ENCODE assay signal across 8 cellular contexts in genomic region chr4:109303141-109303499, GRCh38. TPM values are rescaled to one million over a fixed set of nuclear protein-coding genes. Genes with fewer than 3 reads are reported as not detected.
DNase-seq lines count a peak whose midpoint lies in the region; ATAC-seq and TF ChIP-seq lines count a peak whose summit lies in the region.

No MANE protein-coding gene starts in this region.

- H3K79me2 ChIP-seq in Karpas-422 (ENCODE audit: low read length): no peaks in the 10 kb centered on the region

- H3K27me3 ChIP-seq in HAP-1 (ENCODE audit: low read depth) (no peaks in the 10 kb centered on the region), left ventricle myocardium inferior (ENCODE audit: low read depth) (peaks cover 53% of the 10 kb centered on the region), MG63 (peaks cover 21% of the 10 kb centered on the region), Karpas-422 (ENCODE audit: low read length) (no peaks in the 10 kb centered on the region)

- peak; percentile 29 for ATAC-seq in WTC11
- ATAC-seq in HG03565 (IDR thresholded peaks at IDR 0.05; ENCODE audit: unreplicated experiment): no peak
- no peak for ATAC-seq in HG02870 (IDR thresholded peaks at IDR 0.05; ENCODE audit: unreplicated experiment)

- TF ChIP-seq CTCF in WTC11 (IDR thresholded peaks at IDR 0.05): no peak
- TF ChIP-seq CTCF in left ventricle myocardium inferior (IDR thresholded peaks at IDR 0.05; ENCODE audit: borderline replicate concordance): no peak

- no peaks in the 10 kb centered on the region for H3K36me3 Mint-ChIP-seq in WTC11

- peaks cover 16% of the 10 kb centered on the region for H3K4me1 Mint-ChIP-seq in WTC11

- H3K4me3 ChIP-seq in HAP-1 (peak overlapping the region; percentile 55), left ventricle myocardium inferior (peak overlapping the region; percentile 76), skeletal muscle cell (ENCODE audit: low read depth, low read length) (peak overlapping the region; percentile 56), MG63 (no peak overlapping the region), Karpas-422 (ENCODE audit: low read length) (no peak overlapping the region)

- H4K20me1 ChIP-seq in Karpas-422 (ENCODE audit: insufficient read depth, low read depth, low read length): no peaks in the 10 kb centered on the region

- H3K4me1 ChIP-seq in HAP-1 (peaks cover 10% of the 10 kb centered on the region), left ventricle myocardium inferior (peaks cover 18% of the 10 kb centered on the region), Karpas-422 (ENCODE audit: low read length) (no peaks in the 10 kb centered on the region)

- in situ Hi-C loops in HAP-1 (cut with MboI; ENCODE audit: low sequenced_read_pairs): loop anchor here (25.0 kb wide), 1 partner anchor 466 kb away; no protein-coding TSS in a partner anchor

- H3K27ac ChIP-seq in left ventricle myocardium inferior (replicated peaks) (peak overlapping the region; percentile 72), Karpas-422 (ENCODE audit: low read length) (no peak overlapping the region)

- POLR2A ChIA-PET in WTC11 (lab: Charles Lee): interaction anchor here (0.9 kb wide), 1 partner anchor 84 kb away, joined by 3 read pairs; no protein-coding TSS in a partner anchor

- no peaks in the 10 kb centered on the region for H3K9me2 ChIP-seq in Karpas-422 (replicated peaks; ENCODE audit: insufficient read depth, low read length)

- no peak overlapping the region for H3K4me2 ChIP-seq in Karpas-422 (ENCODE audit: low read depth, low read length, poor library complexity, severe bottlenecking)

- peak overlapping the region; percentile 70 for H3K4me3 Mint-ChIP-seq in WTC11

- H3K27me3 Mint-ChIP-seq in WTC11 (ENCODE audit: low read depth): peaks cover 43% of the 10 kb centered on the region

- CTCF ChIA-PET in WTC11 (lab: Charles Lee): interaction anchor here (0.6 to 1.6 kb wide), 3 partner anchors 10 to 84 kb away, joined by 3 to 16 read pairs (median 6); no protein-coding TSS in a partner anchor

- no peak overlapping the region for H2AFZ ChIP-seq in Karpas-422 (ENCODE audit: low read length)

- H3K36me3 ChIP-seq in HAP-1 (replicated peaks) (no peaks in the 10 kb centered on the region), left ventricle myocardium inferior (no peaks in the 10 kb centered on the region), MG63 (no peaks in the 10 kb centered on the region), Karpas-422 (ENCODE audit: insufficient read depth, low read length) (no peaks in the 10 kb centered on the region)

- intact Hi-C loops in left ventricle myocardium inferior (cut with micrococcal nuclease): no loop called here

- peak overlapping the region; percentile 73 for H3K27ac Mint-ChIP-seq in WTC11

- no peak overlapping the region for H3K9ac ChIP-seq in Karpas-422 (ENCODE audit: low read length)

- DNase-seq in HAP-1 (ENCODE audit: low spot score in 2 of 2) (peak in 1 of 2 experiments; percentile 39), WTC11 (ENCODE audit: low spot score) (no peak), left ventricle myocardium inferior (no peak), skeletal muscle cell (ENCODE audit: low read depth) (no peak), MG63 (no peak), Karpas-422 (no peak)

- no peaks in the 10 kb centered on the region for H3K9me3 Mint-ChIP-seq in WTC11

- H3K9me3 ChIP-seq in HAP-1 (no peaks in the 10 kb centered on the region), left ventricle myocardium inferior (replicated peaks) (no peaks in the 10 kb centered on the region), MG63 (no peaks in the 10 kb centered on the region), Karpas-422 (ENCODE audit: low read length) (no peaks in the 10 kb centered on the region)

TF ChIP-seq in WTC11, 78 proteins besides CTCF, POLR2A, EP300 and RAD21:
- TF ChIP-seq GTF2I (CRISPR knock-in tag; conservative IDR thresholded peaks at IDR 0.05): 0 out of 2 replicates have a peak, but pooled peaks have one; percentile 26
- TF ChIP-seq, protein P1, sequence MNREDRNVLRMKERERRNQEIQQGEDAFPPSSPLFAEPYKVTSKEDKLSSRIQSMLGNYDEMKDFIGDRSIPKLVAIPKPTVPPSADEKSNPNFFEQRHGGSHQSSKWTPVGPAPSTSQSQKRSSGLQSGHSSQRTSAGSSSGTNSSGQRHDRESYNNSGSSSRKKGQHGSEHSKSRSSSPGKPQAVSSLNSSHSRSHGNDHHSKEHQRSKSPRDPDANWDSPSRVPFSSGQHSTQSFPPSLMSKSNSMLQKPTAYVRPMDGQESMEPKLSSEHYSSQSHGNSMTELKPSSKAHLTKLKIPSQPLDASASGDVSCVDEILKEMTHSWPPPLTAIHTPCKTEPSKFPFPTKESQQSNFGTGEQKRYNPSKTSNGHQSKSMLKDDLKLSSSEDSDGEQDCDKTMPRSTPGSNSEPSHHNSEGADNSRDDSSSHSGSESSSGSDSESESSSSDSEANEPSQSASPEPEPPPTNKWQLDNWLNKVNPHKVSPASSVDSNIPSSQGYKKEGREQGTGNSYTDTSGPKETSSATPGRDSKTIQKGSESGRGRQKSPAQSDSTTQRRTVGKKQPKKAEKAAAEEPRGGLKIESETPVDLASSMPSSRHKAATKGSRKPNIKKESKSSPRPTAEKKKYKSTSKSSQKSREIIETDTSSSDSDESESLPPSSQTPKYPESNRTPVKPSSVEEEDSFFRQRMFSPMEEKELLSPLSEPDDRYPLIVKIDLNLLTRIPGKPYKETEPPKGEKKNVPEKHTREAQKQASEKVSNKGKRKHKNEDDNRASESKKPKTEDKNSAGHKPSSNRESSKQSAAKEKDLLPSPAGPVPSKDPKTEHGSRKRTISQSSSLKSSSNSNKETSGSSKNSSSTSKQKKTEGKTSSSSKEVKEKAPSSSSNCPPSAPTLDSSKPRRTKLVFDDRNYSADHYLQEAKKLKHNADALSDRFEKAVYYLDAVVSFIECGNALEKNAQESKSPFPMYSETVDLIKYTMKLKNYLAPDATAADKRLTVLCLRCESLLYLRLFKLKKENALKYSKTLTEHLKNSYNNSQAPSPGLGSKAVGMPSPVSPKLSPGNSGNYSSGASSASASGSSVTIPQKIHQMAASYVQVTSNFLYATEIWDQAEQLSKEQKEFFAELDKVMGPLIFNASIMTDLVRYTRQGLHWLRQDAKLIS (CRISPR knock-in tag; IDR thresholded peaks at IDR 0.05; ENCODE audit: borderline replicate concordance): 0 out of 2 replicates have a peak, but pooled peaks have one; percentile 2
- TF ChIP-seq ZBTB43 (CRISPR knock-in tag; IDR thresholded peaks at IDR 0.05): 0 out of 2 replicates have a peak, but pooled peaks have one; percentile 0
- TF ChIP-seq, protein P2, sequence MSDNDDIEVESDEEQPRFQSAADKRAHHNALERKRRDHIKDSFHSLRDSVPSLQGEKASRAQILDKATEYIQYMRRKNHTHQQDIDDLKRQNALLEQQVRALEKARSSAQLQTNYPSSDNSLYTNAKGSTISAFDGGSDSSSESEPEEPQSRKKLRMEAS (CRISPR knock-in tag; IDR thresholded peaks at IDR 0.05): 0 out of 2 replicates have a peak, but pooled peaks have one; percentile 47
- no peak for TF ChIP-seq CBFB (CRISPR knock-in tag; IDR thresholded peaks at IDR 0.05; ENCODE audit: low read depth)
- no peak for TF ChIP-seq SMAD4 (CRISPR knock-in tag; IDR thresholded peaks at IDR 0.05)

RNA-seq across cellular contexts. Expression of gene COL25A1, which starts 0.7 kb away (rescaled TPM):
- total RNA-seq in WTC11 (2021) (6.6 to 9.3 TPM (median 8.0 TPM) in 3 replicates), left ventricle myocardium inferior (0.77 TPM)
- not detected in 2 replicates for total RNA-seq in MG63 (2014; rRNA removed; shearing (Covaris generic); ENCODE audit: low replicate concordance)
- total RNA-seq in Karpas-422 (2014; rRNA removed; shearing (Covaris generic); ENCODE audit: low replicate concordance): 0.32 TPM in 1 of 2 replicates, not detected in the other

Comparison
In these comparisons a context has a peak if more than half of its experiments do, and no peak if none do; other contexts are left out.
1. H3K4me3 ChIP-seq: peak in HAP-1 (single experiment), left ventricle myocardium inferior (single experiment) and skeletal muscle cell (single experiment); none in MG63 (single experiment) and Karpas-422 (single experiment).